ENCODE assay signal across 14 cellular contexts in the genomic region with DNA sequence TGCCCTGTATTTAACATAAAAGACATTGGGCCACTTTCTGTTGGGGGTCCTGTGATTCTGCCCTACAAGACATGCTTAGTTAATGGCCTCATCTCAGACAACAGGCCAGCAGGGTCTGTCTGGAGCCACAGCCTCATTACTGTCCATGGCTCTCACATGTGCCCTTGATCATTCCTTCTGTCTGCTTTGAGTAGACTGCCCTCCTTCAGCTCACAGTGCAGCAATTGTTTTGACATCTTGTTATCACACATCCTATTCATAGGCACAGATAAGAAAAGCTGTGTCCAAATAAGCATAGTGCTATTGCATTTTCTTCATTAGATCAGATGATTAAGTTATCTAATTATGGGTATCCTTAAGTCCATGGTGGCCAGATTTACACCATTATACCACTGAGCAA.
"Had no signal": no experiment of that assay in that cellular context is flagged by ENCODE, and none has a peak within 500 bp of the region (broad histone marks: within the 10 kb centered on the region; RNA-seq: fewer than 3 reads in every experiment).

No MANE protein-coding gene starts in this region.

- DNase-seq: activated CD4-positive, alpha-beta T cell treated with anti-CD3 and anti-CD28 coated beads, Interleukin-2, amount 50 U/mL, for 48 hours; activated naive CD4-positive, alpha-beta T cell treated with anti-CD3 and anti-CD28 coated beads, Interleukin-2, amount 10 ng/mL, durations not matched to agents 7 days and 5 days; colonic mucosa; esophagus squamous epithelium; head of caudate nucleus; immature natural killer cell; left cardiac atrium; natural killer cell; small intestine; stimulated activated CD4-positive, alpha-beta T cell treated with anti-CD3 and anti-CD28 coated beads, Interleukin-4, amount 100 ng/mL, for 4 hours; stimulated activated CD8-positive, alpha-beta memory T cell treated with anti-CD3 and anti-CD28 coated beads, Interleukin-4, amount 100 ng/mL, for 48 hours; stimulated activated naive CD4-positive, alpha-beta T cell treated with Interleukin-2 at 50 U/mL for 16 hours; T-helper 1 cell; T1000 had no signal
